Comparison of ENCODE assay signal across 15 cellular contexts in genomic region chr14:61116369-61116768, GRCh38.
A peak's percentile ranks its signal among the peaks of the same experiment; 100 is the strongest.
DNase-seq lines count a peak whose midpoint lies in the region; ATAC-seq, FAIRE-seq and TF ChIP-seq lines count a peak whose summit lies in the region.
"Had no signal": no experiment of that assay in that cellular context is flagged by ENCODE, and none has a peak within 500 bp of the region (broad histone marks: within the 10 kb centered on the region; RNA-seq: fewer than 3 reads in every experiment).

No MANE protein-coding gene starts in this region.

- no peak overlapping the region for H2AFZ ChIP-seq in H1 (ENCODE audit: low read length)

- no peak overlapping the region for H3K14ac ChIP-seq in H1 (ENCODE audit: insufficient read length)

- H3K9me3 Mint-ChIP-seq in activated naive CD4-positive, alpha-beta T cell treated with anti-CD3 and anti-CD28 coated beads, Interleukin-2, amount 50 U/mL, for 72 hours = peaks cover 7 to 20% of the 10 kb centered on the region in 2 donors
- H3K9me3 Mint-ChIP-seq in activated naive CD8-positive, alpha-beta T cell treated with anti-CD3 and anti-CD28 coated beads, Interleukin-2, amount 50 U/mL, for 24 hours = peaks cover 14% of the 10 kb centered on the region

- peak overlapping the region; percentile 94; the same call in 1 of the 2 replicates for H2BK15ac ChIP-seq in H1 (ENCODE audit: low read length)

- no peak overlapping the region; the same call in 1 of the 2 replicates for H4K8ac ChIP-seq in H1 (ENCODE audit: extremely low read depth, insufficient read depth, low read length)

- H3K4ac ChIP-seq in H1 (replicated peaks; ENCODE audit: insufficient read length, low read depth, low read length) = no peak overlapping the region

- no peak for TF ChIP-seq RAD21 in H1 (IDR thresholded peaks at IDR 0.05 in 1 of 2, conservative IDR thresholded peaks at IDR 0.05 in 1 of 2; ENCODE audit: low read depth in 2 of 2, low read length in 2 of 2)

- intact Hi-C loops in gastrocnemius medialis (cut with DNase I; ENCODE audit: low total_unique reads) = no loop called here

- no peak for FAIRE-seq in H1 (lab: Jason Lieb, UNC)
- FAIRE-seq: GM19239 had no signal

- no peaks in the 10 kb centered on the region for H4K20me1 ChIP-seq in H1 (replicated peaks in 1 of 2; ENCODE audit: control insufficient read depth in 1 of 2, insufficient read depth in 2 of 2, low read length in 2 of 2)
- H4K20me1 ChIP-seq: BLaER1 treated with 17β-estradiol and CSF1 and Interleukin-3, amounts not matched to agents 10 nM and 100 nM had no signal

- H3K27ac ChIP-seq in H1 (ENCODE audit: low read depth, low read length) = no peak overlapping the region
- H3K27ac ChIP-seq in gastrocnemius medialis = peak overlapping the region; percentile 12 to 54 (median 32)
- H3K27ac ChIP-seq: BLaER1 treated with 17β-estradiol and CSF1 and Interleukin-3, amounts not matched to agents 10 nM and 100 nM had no signal

- H4K91ac ChIP-seq in H1 (replicated peaks; ENCODE audit: insufficient read length, low read length) = peak overlapping the region; percentile 73

- H3K79me1 ChIP-seq in H1 (ENCODE audit: low read depth, low read length) = no peaks in the 10 kb centered on the region

- H3K27ac Mint-ChIP-seq in activated naive CD4-positive, alpha-beta T cell treated with anti-CD3 and anti-CD28 coated beads, Interleukin-2, amount 50 U/mL, for 72 hours = no peak overlapping the region
- H3K27ac Mint-ChIP-seq in activated naive CD8-positive, alpha-beta T cell treated with anti-CD3 and anti-CD28 coated beads, Interleukin-2, amount 50 U/mL, for 24 hours = no peak overlapping the region
- H3K27ac Mint-ChIP-seq: CD4-positive, CD25-positive, alpha-beta regulatory T cell had no signal

- H3K4me2 ChIP-seq in H1 (ENCODE audit: insufficient read depth in 1 of 2, low read depth in 2 of 2, low read length in 2 of 2) = no peak overlapping the region
- H3K4me2 ChIP-seq: BLaER1 treated with 17β-estradiol and CSF1 and Interleukin-3, amounts not matched to agents 10 nM and 100 nM had no signal

- peak overlapping the region; percentile 90 for H2BK12ac ChIP-seq in H1 (ENCODE audit: low read depth, low read length)

- peak overlapping the region; percentile 75; the same call in 1 of the 2 replicates for H3K18ac ChIP-seq in H1 (ENCODE audit: extremely low read depth, low read length)

- no peak overlapping the region for H3K9ac ChIP-seq in H1 (replicated peaks in 1 of 4; ENCODE audit: extremely low read depth in 1 of 4, low read depth in 3 of 4, low read length in 3 of 4)
- H3K9ac ChIP-seq: BLaER1 treated with 17β-estradiol and CSF1 and Interleukin-3, amounts not matched to agents 10 nM and 100 nM had no signal

- H3K36me3 ChIP-seq in H1 (ENCODE audit: control insufficient read depth in 2 of 4, insufficient read depth in 4 of 4, low read length in 3 of 4) = peaks cover 0 to 6% (median 2%) of the 10 kb centered on the region in 4 experiments; a peak in 2 of 8 replicates
- no peaks in the 10 kb centered on the region for H3K36me3 ChIP-seq in gastrocnemius medialis

- no peak overlapping the region for H3K23ac ChIP-seq in H1 (ENCODE audit: insufficient read length)

- POLR2A ChIA-PET in H1 (lab: Charles Lee; ENCODE audit: partially characterized antibody) = no interaction called here

- H3K9me3 ChIP-seq in H1 (ENCODE audit: insufficient read depth in 2 of 2, low read depth in 1 of 2, low read length in 1 of 2) (peaks cover 20 to 27% of the 10 kb centered on the region in 2 experiments), gastrocnemius medialis (no peaks in the 10 kb centered on the region)

- TF ChIP-seq EP300 in H1 (IDR thresholded peaks at IDR 0.05; ENCODE audit: borderline replicate concordance in 1 of 2, low read depth in 2 of 2, low read length in 2 of 2) = no peak

- H3K79me2 ChIP-seq in H1 (ENCODE audit: control insufficient read depth in 1 of 2, insufficient read depth in 2 of 2, low read length in 2 of 2) = no peaks in the 10 kb centered on the region

- H3K4me3 ChIP-seq in LNCaP clone FGC (ENCODE audit: low read depth, low read length) = no peak overlapping the region
- H3K4me3 ChIP-seq in H1 (ENCODE audit: extremely low read depth in 1 of 4, insufficient read depth in 2 of 4, low read depth in 3 of 4, low read length in 4 of 4) = no peak overlapping the region
- H3K4me3 ChIP-seq in gastrocnemius medialis = no peak overlapping the region
- H3K4me3 ChIP-seq: BLaER1 treated with 17β-estradiol and CSF1 and Interleukin-3, amounts not matched to agents 10 nM and 100 nM had no signal

- H4K5ac ChIP-seq in H1 (ENCODE audit: insufficient read length, low read depth, low read length) = no peak overlapping the region

- no peak overlapping the region for H2BK120ac ChIP-seq in H1 (replicated peaks; ENCODE audit: low read depth, low read length)

- DNase-seq in NCI-H510A treated with DMSO at 0.1 percent for 48 hours (lab: John Stamatoyannopoulos, UW) = peak; percentile 45
- DNase-seq in NCI-H510A (lab: John Stamatoyannopoulos, UW) = no peak
- peak; percentile 73 for DNase-seq in LNCaP clone FGC (ENCODE audit: low read depth)
- DNase-seq in H1 (ENCODE audit: low read depth in 1 of 2, low spot score in 2 of 2) = no peak
- peak; percentile 68 to 83 for DNase-seq in gastrocnemius medialis
- DNase-seq in activated naive CD4-positive, alpha-beta T cell treated with anti-CD3 and anti-CD28 coated beads, Interleukin-2, amount 50 U/mL, for 72 hours (ENCODE audit: low spot score in 2 of 2) = no peak
- no peak for DNase-seq in activated naive CD8-positive, alpha-beta T cell treated with anti-CD3 and anti-CD28 coated beads, Interleukin-2, amount 50 U/mL, for 24 hours
- DNase-seq in stimulated activated CD4-positive, alpha-beta T cell treated with anti-CD3 and anti-CD28 coated beads, Interleukin-1b, Interleukin-23, amount 100 ng/mL, for 48 hours = no peak
- DNase-seq: 8988T; CD4-positive, CD25-positive, alpha-beta regulatory T cell; DMS53; GF-D8; H7 had no signal

- peak; percentile 77 to 94 for ATAC-seq in gastrocnemius medialis
- ATAC-seq in activated naive CD4-positive, alpha-beta T cell treated with anti-CD3 and anti-CD28 coated beads, Interleukin-2, amount 50 U/mL, for 72 hours = no peak
- no peak for ATAC-seq in activated naive CD8-positive, alpha-beta T cell treated with anti-CD3 and anti-CD28 coated beads, Interleukin-2, amount 50 U/mL, for 24 hours

- WGBS in H1 (ENCODE audit: extremely low coverage in 1 of 2, insufficient coverage in 1 of 2, insufficient read length in 1 of 2, insufficient replicate concordance in 2 of 2, low coverage in 1 of 2, low lambda C conversion rate in 2 of 2, missing lambda C conversion rate in 1 of 2), 2 experiments = 95% methylated on average over 10 of the region's 10 CpGs; no CpG with 5 or more reads in 1 of the 2 experiments

- CTCF ChIA-PET in H1 (lab: Charles Lee; ENCODE audit: partially characterized antibody) = interaction anchor here (1.0 kb wide), 1 partner anchor 9 kb away, joined by 3 read pairs; no protein-coding TSS in a partner anchor

- H3K23me2 ChIP-seq in H1 (ENCODE audit: low read depth, low read length) = no peaks in the 10 kb centered on the region

- peaks cover 0 to 9% of the 10 kb centered on the region in 2 donors for H3K36me3 Mint-ChIP-seq in activated naive CD4-positive, alpha-beta T cell treated with anti-CD3 and anti-CD28 coated beads, Interleukin-2, amount 50 U/mL, for 72 hours
- no peaks in the 10 kb centered on the region for H3K36me3 Mint-ChIP-seq in activated naive CD8-positive, alpha-beta T cell treated with anti-CD3 and anti-CD28 coated beads, Interleukin-2, amount 50 U/mL, for 24 hours (ENCODE audit: low read depth)
- H3K36me3 Mint-ChIP-seq: CD4-positive, CD25-positive, alpha-beta regulatory T cell had no signal

- peaks cover 2 to 6% (median 4%) of the 10 kb centered on the region in 4 experiments; a peak in 4 of 7 replicates for H3K4me1 ChIP-seq in H1 (replicated peaks in 1 of 4; ENCODE audit: control insufficient read depth in 3 of 4, insufficient read depth in 4 of 4, low read length in 3 of 4)
- peaks cover 14 to 21% of the 10 kb centered on the region in 2 donors for H3K4me1 ChIP-seq in gastrocnemius medialis

- in situ Hi-C loops in gastrocnemius medialis (cut with MboI; ENCODE audit: low sequenced_read_pairs in 4 of 4) = loop anchor here in 1 of 4 donors (10.0 kb wide), 1 partner anchor 78 kb away; no protein-coding TSS in a partner anchor

- H3K27me3 ChIP-seq in H1 (replicated peaks in 1 of 4; ENCODE audit: control insufficient read depth in 3 of 4, extremely low read depth in 1 of 4, insufficient read depth in 3 of 4, low read length in 3 of 4) (no peaks in the 10 kb centered on the region), gastrocnemius medialis (no peaks in the 10 kb centered on the region)
- H3K27me3 ChIP-seq: BLaER1 treated with 17β-estradiol and CSF1 and Interleukin-3, amounts not matched to agents 10 nM and 100 nM had no signal

- peak overlapping the region; percentile 72; the same call in 1 of the 2 replicates for H2AK5ac ChIP-seq in H1 (ENCODE audit: low read depth, low read length)

- no peak overlapping the region for H3K56ac ChIP-seq in H1 (replicated peaks; ENCODE audit: insufficient read length, low read depth, low read length)

- TF ChIP-seq POLR2A in H1 (IDR thresholded peaks at IDR 0.05; ENCODE audit: control extremely low read depth in 1 of 2, low read depth in 2 of 2, low read length in 2 of 2) (no peak), gastrocnemius medialis (IDR thresholded peaks at IDR 0.05) (no peak)

- H2BK5ac ChIP-seq in H1 (ENCODE audit: low read depth, low read length) = peak overlapping the region; percentile 2; the same call in 1 of the 2 replicates

- H3K27me3 Mint-ChIP-seq in activated naive CD8-positive, alpha-beta T cell treated with anti-CD3 and anti-CD28 coated beads, Interleukin-2, amount 50 U/mL, for 24 hours = peaks cover 2% of the 10 kb centered on the region
- H3K27me3 Mint-ChIP-seq: CD4-positive, CD25-positive, alpha-beta regulatory T cell had no signal

- no peaks in the 10 kb centered on the region for H3K4me1 Mint-ChIP-seq in activated naive CD8-positive, alpha-beta T cell treated with anti-CD3 and anti-CD28 coated beads, Interleukin-2, amount 50 U/mL, for 24 hours

- no peak overlapping the region for H3K4me3 Mint-ChIP-seq in activated naive CD8-positive, alpha-beta T cell treated with anti-CD3 and anti-CD28 coated beads, Interleukin-2, amount 50 U/mL, for 24 hours
- H3K4me3 Mint-ChIP-seq: CD4-positive, CD25-positive, alpha-beta regulatory T cell had no signal

- TF ChIP-seq CTCF in LNCaP clone FGC (IDR thresholded peaks at IDR 0.05; ENCODE audit: control insufficient read depth, extremely low read depth, insufficient read depth) = no peak
- TF ChIP-seq CTCF in H1 (IDR thresholded peaks at IDR 0.05; ENCODE audit: control extremely low read depth in 1 of 3, insufficient read depth in 1 of 3, low read depth in 1 of 3, low read length in 3 of 3) = no peak
- TF ChIP-seq CTCF in gastrocnemius medialis (IDR thresholded peaks at IDR 0.05 in 4 of 5, conservative IDR thresholded peaks at IDR 0.05 in 1 of 5) = no peak

- H2BK20ac ChIP-seq in H1 (ENCODE audit: low read length) = peak overlapping the region; percentile 55; the same call in 1 of the 2 replicates

TF ChIP-seq in H1, 55 proteins besides CTCF, POLR2A, EP300 and RAD21 (continues in another document):
- no peak for TF ChIP-seq NRF1 (IDR thresholded peaks at IDR 0.05; ENCODE audit: low read depth, low read length)

Comparison
In these comparisons a context has a peak if more than half of its experiments do, and no peak if none do; other contexts are left out.
1. DNase-seq: peak in NCI-H510A treated with DMSO at 0.1 percent for 48 hours (single experiment), LNCaP clone FGC (single experiment) and gastrocnemius medialis (2 of 2); none in NCI-H510A (single experiment), H1 (0 of 2), activated naive CD4-positive, alpha-beta T cell treated with anti-CD3 and anti-CD28 coated beads, Interleukin-2, amount 50 U/mL, for 72 hours (0 of 2), activated naive CD8-positive, alpha-beta T cell treated with anti-CD3 and anti-CD28 coated beads, Interleukin-2, amount 50 U/mL, for 24 hours (single experiment) and stimulated activated CD4-positive, alpha-beta T cell treated with anti-CD3 and anti-CD28 coated beads, Interleukin-1b, Interleukin-23, amount 100 ng/mL, for 48 hours (single experiment).
2. ATAC-seq: peak in gastrocnemius medialis (2 of 2); none in activated naive CD4-positive, alpha-beta T cell treated with anti-CD3 and anti-CD28 coated beads, Interleukin-2, amount 50 U/mL, for 72 hours (0 of 2) and activated naive CD8-positive, alpha-beta T cell treated with anti-CD3 and anti-CD28 coated beads, Interleukin-2, amount 50 U/mL, for 24 hours (single experiment).